In genomic region chr22:19733755-19734154, GRCh38 we compare ENCODE assay signal across 1 cellular context.
TF ChIP-seq lines count a peak whose summit lies in the region.

No MANE protein-coding gene starts in this region.

TF ChIP-seq in H1, 55 proteins besides CTCF, POLR2A, EP300 and RAD21:
- TF ChIP-seq TBP (IDR thresholded peaks at IDR 0.05; ENCODE audit: low read depth, low read length), result no peak
- TF ChIP-seq E2F6 (IDR thresholded peaks at IDR 0.05), result no peak
- no peak for TF ChIP-seq SIRT6 (IDR thresholded peaks at IDR 0.05; ENCODE audit: low read length)
- TF ChIP-seq CBX8 (IDR thresholded peaks at IDR 0.05; ENCODE audit: borderline replicate concordance, low read depth, low read length), result no peak
- TF ChIP-seq CBX5 (IDR thresholded peaks at IDR 0.05; ENCODE audit: low read depth, low read length), result no peak
- no peak for TF ChIP-seq KDM1A (IDR thresholded peaks at IDR 0.05; ENCODE audit: borderline replicate concordance, low read length)
- no peak for TF ChIP-seq ZNF274 (IDR thresholded peaks at IDR 0.05; ENCODE audit: borderline replicate concordance, extremely low read depth, low read length)
- no peak for TF ChIP-seq TAF1 (IDR thresholded peaks at IDR 0.05; ENCODE audit: low read depth, low read length)
- TF ChIP-seq RXRA (IDR thresholded peaks at IDR 0.05; ENCODE audit: insufficient read depth, low read depth, low read length), result no peak
- TF ChIP-seq BACH1 (IDR thresholded peaks at IDR 0.05; ENCODE audit: low read length), result no peak
- TF ChIP-seq HDAC6 (IDR thresholded peaks at IDR 0.05; ENCODE audit: low read depth, low read length), result no peak
- no peak for TF ChIP-seq PHF8 (conservative IDR thresholded peaks at IDR 0.05; ENCODE audit: low read depth, low read length)
- no peak for TF ChIP-seq CREB1 (IDR thresholded peaks at IDR 0.05)
- TF ChIP-seq EZH2 (IDR thresholded peaks at IDR 0.05; ENCODE audit: low read depth, low read length, severe bottlenecking), result no peak
- no peak for TF ChIP-seq SIX5 (IDR thresholded peaks at IDR 0.05; ENCODE audit: low read depth, low read length)
- TF ChIP-seq RNF2 (IDR thresholded peaks at IDR 0.05; ENCODE audit: borderline replicate concordance, low read depth, low read length, missing control alignments, poor library complexity, severe bottlenecking), result no peak
